In genomic region chr10:110497438-110498086, GRCh38 we compare ENCODE assay signal across 8 cellular contexts. TPM values are rescaled to one million over a fixed set of nuclear protein-coding genes. Genes with fewer than 3 reads are reported as not detected.
DNase-seq lines count a peak whose midpoint lies in the region; ATAC-seq, FAIRE-seq and TF ChIP-seq lines count a peak whose summit lies in the region.

TSS of gene DUSP5 (plus strand) at chr10:110497907. CDS start at chr10:110498122, 215 bp downstream.

- H3K9me3 Mint-ChIP-seq in activated naive CD8-positive, alpha-beta T cell treated with anti-CD3 and anti-CD28 coated beads, Interleukin-2, amount 10 ng/mL, durations not matched to agents 7 days and 5 days: no peaks in the 10 kb centered on the region

- H3K9me3 ChIP-seq in pancreas (no peaks in the 10 kb centered on the region), thyroid gland (no peaks in the 10 kb centered on the region)

- H3K4me3 ChIP-seq in pancreas (peak within 1 kb of the TSS; percentile 53 to 86 (median 74)), thyroid gland (replicated peaks in 1 of 3) (peak within 1 kb of the TSS; percentile 79 to 91 (median 85))

- H3K27ac ChIP-seq in pancreas: peak within 1 kb of the TSS; percentile 68 to 91 (median 78)
- peak within 1 kb of the TSS; percentile 76 to 84 (median 84) for H3K27ac ChIP-seq in thyroid gland

- no peaks in the 10 kb centered on the region for H3K27me3 Mint-ChIP-seq in activated naive CD8-positive, alpha-beta T cell treated with anti-CD3 and anti-CD28 coated beads, Interleukin-2, amount 10 ng/mL, durations not matched to agents 7 days and 5 days

- POLR2A ChIA-PET in HEK293T (lab: Yijun Ruan, JAX): interaction anchor here (0.9 to 1.3 kb wide), 4 partner anchors 10 to 47 kb away, joined by 3 to 4 read pairs (median 3); no protein-coding TSS in a partner anchor
- POLR2A ChIA-PET in activated naive CD8-positive, alpha-beta T cell treated with anti-CD3 and anti-CD28 coated beads, Interleukin-2, amount 10 ng/mL, durations not matched to agents 7 days and 5 days (lab: Charles Lee): interaction anchor here (1.0 to 2.9 kb wide), 7 partner anchors 10 to 185 kb away, joined by 3 to 14 read pairs (median 8); no protein-coding TSS in a partner anchor

- no peaks in the 10 kb centered on the region for H3K36me3 ChIP-seq in pancreas
- no peaks in the 10 kb centered on the region for H3K36me3 ChIP-seq in thyroid gland

- TF ChIP-seq CTCF in GM10266 (IDR thresholded peaks at IDR 0.05; ENCODE audit: control insufficient read depth, insufficient read depth, low read depth, missing control alignments) (no peak), pancreas (IDR thresholded peaks at IDR 0.05) (no peak), thyroid gland (IDR thresholded peaks at IDR 0.05) (peak in 1 of 6 experiments; percentile 3)

- peak within 1 kb of the TSS; percentile 91 for H3K4me3 Mint-ChIP-seq in activated naive CD8-positive, alpha-beta T cell treated with anti-CD3 and anti-CD28 coated beads, Interleukin-2, amount 10 ng/mL, durations not matched to agents 7 days and 5 days

- H3K4me1 ChIP-seq in pancreas: peaks cover 4 to 22% (median 6%) of the 10 kb centered on the region in 3 donors
- peaks cover 22 to 35% of the 10 kb centered on the region in 2 donors for H3K4me1 ChIP-seq in thyroid gland

- peaks cover 0 to 4% (median 0%) of the 10 kb centered on the region in 4 donors for H3K27me3 ChIP-seq in pancreas
- H3K27me3 ChIP-seq in thyroid gland: no peaks in the 10 kb centered on the region

- no peak for FAIRE-seq in pancreas (lab: Jason Lieb, UNC)

- TF ChIP-seq POLR2A in thyroid gland (IDR thresholded peaks at IDR 0.05): peak; percentile 88 to 99

- intact Hi-C loops in head of caudate nucleus (cut with DNase I): loop anchor here (5.0 kb wide), 1 partner anchor 135 kb away; no protein-coding TSS in a partner anchor
- intact Hi-C loops in pancreas (cut with DNase I): no loop called here
- intact Hi-C loops in thyroid gland (cut with DNase I): loop anchor here (5.0 kb wide), 1 partner anchor 140 kb away; no protein-coding TSS in a partner anchor

- H3K27ac Mint-ChIP-seq in activated naive CD8-positive, alpha-beta T cell treated with anti-CD3 and anti-CD28 coated beads, Interleukin-2, amount 10 ng/mL, durations not matched to agents 7 days and 5 days: peak within 1 kb of the TSS; percentile 86

- H3K4me1 Mint-ChIP-seq in activated naive CD8-positive, alpha-beta T cell treated with anti-CD3 and anti-CD28 coated beads, Interleukin-2, amount 10 ng/mL, durations not matched to agents 7 days and 5 days: peaks cover 38% of the 10 kb centered on the region

- CTCF ChIA-PET in HEK293T (lab: Yijun Ruan, JAX): no interaction called here

- peaks cover 8% of the 10 kb centered on the region for H3K36me3 Mint-ChIP-seq in activated naive CD8-positive, alpha-beta T cell treated with anti-CD3 and anti-CD28 coated beads, Interleukin-2, amount 10 ng/mL, durations not matched to agents 7 days and 5 days

- ATAC-seq in activated naive CD8-positive, alpha-beta T cell treated with anti-CD3 and anti-CD28 coated beads, Interleukin-2, amount 10 ng/mL, durations not matched to agents 7 days and 5 days (ENCODE audit: low read depth): peak; percentile 71
- peak; percentile 90 to 96 (median 94) for ATAC-seq in pancreas

- DNase-seq in GM10266 (ENCODE audit: extremely low spot score) (peak; percentile 97), HEK293T (ENCODE audit: extremely low spot score) (peak; percentile 97), NAMALWA (ENCODE audit: low spot score) (peak; percentile 97), SW 1271 (lab: John Stamatoyannopoulos, UW) (peak; percentile 63 to 82), head of caudate nucleus (peak; percentile 84 to 96 (median 92)), pancreas (peak; percentile 85 to 97 (median 94)), thyroid gland (peak; percentile 90 to 94)
- DNase-seq in activated naive CD8-positive, alpha-beta T cell treated with anti-CD3 and anti-CD28 coated beads, Interleukin-2, amount 10 ng/mL, durations not matched to agents 7 days and 5 days: peak; percentile 99

- WGBS in pancreas, 2 donors: 0 to 1% methylated on average over 88 to 98 of the region's 98 CpGs
- WGBS in thyroid gland, 2 donors: 2% methylated on average over 7 to 31 of the region's 98 CpGs

TF ChIP-seq in HEK293T, 16 proteins besides CTCF, POLR2A, EP300 and RAD21:
- TF ChIP-seq SP1 (IDR thresholded peaks at IDR 0.05) (peak; percentile 44; the same call in 1 of the 2 replicates), L3MBTL2 (conservative IDR thresholded peaks at IDR 0.05) (no peak), ARNT (IDR thresholded peaks at IDR 0.05) (0 out of 2 replicates have a peak, but pooled peaks have one; percentile 41), ELF4 (IDR thresholded peaks at IDR 0.05) (no peak), FOXA1 (IDR thresholded peaks at IDR 0.05) (no peak), SUZ12 (IDR thresholded peaks at IDR 0.05) (no peak), LEF1 (IDR thresholded peaks at IDR 0.05; ENCODE audit: borderline replicate concordance) (no peak), HDGF (IDR thresholded peaks at IDR 0.05; ENCODE audit: borderline replicate concordance) (no peak), FOXM1 (IDR thresholded peaks at IDR 0.05; ENCODE audit: borderline replicate concordance) (no peak), FOXK2 (IDR thresholded peaks at IDR 0.05) (no peak), CTBP1 (IDR thresholded peaks at IDR 0.05; ENCODE audit: borderline replicate concordance) (peak; percentile 34; the same call in 1 of the 2 replicates)

RNA-seq across cellular contexts. Expression of gene DUSP5, which starts in this region (rescaled TPM):
- total RNA-seq in activated naive CD8-positive, alpha-beta T cell treated with anti-CD3 and anti-CD28 coated beads, Interleukin-2, amount 10 ng/mL, durations not matched to agents 7 days and 5 days: 10 to 100 TPM; 23.1 to 24.3 TPM
- total RNA-seq in pancreas: 10 to 100 TPM in 1 of 6 donors, 1 to 10 TPM in 5; 2.7 to 11.8 (median 3.8) TPM
- polyA plus RNA-seq in pancreas: 10 to 100 TPM in 1 of 2 donors, 1 to 10 TPM in 1; 7.2 to 12.8 TPM
- 10 to 100 TPM in 1 of 4 donors, 1 to 10 TPM in 3; 2.1 to 14.2 (median 7.1) TPM for total RNA-seq in thyroid gland

Comparison
In these comparisons a context has a peak if more than half of its experiments do, and no peak if none do; other contexts are left out.
1. Peak in every context shown above with its lines: DNase-seq, ATAC-seq, H3K4me3 ChIP-seq and H3K27ac ChIP-seq.
2. intact Hi-C loops: an anchor here in head of caudate nucleus (5.0 kb wide) and thyroid gland (5.0 kb wide); none called in pancreas.